4 cellular contexts compared by ENCODE assay signal in the genomic region with DNA sequence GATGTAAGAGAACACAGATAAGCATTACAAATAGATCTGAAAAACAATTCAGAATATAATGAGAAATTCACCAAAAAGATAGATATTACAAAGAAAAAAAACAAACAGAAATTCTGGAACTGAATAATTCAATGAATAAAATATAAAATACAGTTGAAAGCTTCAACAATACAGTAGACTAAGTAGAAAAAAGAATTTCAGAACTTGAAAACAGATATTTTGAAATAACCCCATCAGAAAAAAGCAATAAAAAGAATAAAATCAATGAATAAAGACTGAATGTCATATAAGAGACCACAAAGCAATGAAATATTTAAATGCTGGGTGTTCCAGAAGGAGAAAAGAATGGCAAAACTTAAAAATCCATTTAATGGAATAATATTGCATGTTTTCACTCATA.
A peak's percentile ranks its signal among the peaks of the same experiment; 100 is the strongest.
TF ChIP-seq lines count a peak whose summit lies in the region.

No MANE protein-coding gene starts in this region.

TF ChIP-seq in SK-N-SH treated with all-trans-retinoic acid at 6 μM for 48 hours, 23 proteins besides CTCF, POLR2A, EP300 and RAD21:
- no peak for TF ChIP-seq ZNF565 (CRISPR knock-in tag; conservative IDR thresholded peaks at IDR 0.05; ENCODE audit: low read depth)
- TF ChIP-seq, protein P1, sequence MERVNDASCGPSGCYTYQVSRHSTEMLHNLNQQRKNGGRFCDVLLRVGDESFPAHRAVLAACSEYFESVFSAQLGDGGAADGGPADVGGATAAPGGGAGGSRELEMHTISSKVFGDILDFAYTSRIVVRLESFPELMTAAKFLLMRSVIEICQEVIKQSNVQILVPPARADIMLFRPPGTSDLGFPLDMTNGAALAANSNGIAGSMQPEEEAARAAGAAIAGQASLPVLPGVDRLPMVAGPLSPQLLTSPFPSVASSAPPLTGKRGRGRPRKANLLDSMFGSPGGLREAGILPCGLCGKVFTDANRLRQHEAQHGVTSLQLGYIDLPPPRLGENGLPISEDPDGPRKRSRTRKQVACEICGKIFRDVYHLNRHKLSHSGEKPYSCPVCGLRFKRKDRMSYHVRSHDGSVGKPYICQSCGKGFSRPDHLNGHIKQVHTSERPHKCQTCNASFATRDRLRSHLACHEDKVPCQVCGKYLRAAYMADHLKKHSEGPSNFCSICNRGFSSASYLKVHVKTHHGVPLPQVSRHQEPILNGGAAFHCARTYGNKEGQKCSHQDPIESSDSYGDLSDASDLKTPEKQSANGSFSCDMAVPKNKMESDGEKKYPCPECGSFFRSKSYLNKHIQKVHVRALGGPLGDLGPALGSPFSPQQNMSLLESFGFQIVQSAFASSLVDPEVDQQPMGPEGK (CRISPR knock-in tag; IDR thresholded peaks at IDR 0.05; ENCODE audit: borderline replicate concordance) = no peak
- peak; percentile 86 for TF ChIP-seq ZFP30 (CRISPR knock-in tag; IDR thresholded peaks at IDR 0.05)
TF ChIP-seq in SK-N-SH treated with all-trans-retinoic acid at 6 μM for 48 hours: peak in this region for 1.

TF ChIP-seq in SK-N-SH, 30 proteins besides CTCF, POLR2A, EP300 and RAD21 (continued from another document):
- TF ChIP-seq PBX3 (IDR thresholded peaks at IDR 0.05) (no peak), SMC3 (IDR thresholded peaks at IDR 0.05; ENCODE audit: low read depth, low read length) (no peak), RCOR1 (IDR thresholded peaks at IDR 0.05; ENCODE audit: low read length) (no peak), GABPA (IDR thresholded peaks at IDR 0.05; ENCODE audit: low read depth) (no peak), RFX5 (IDR thresholded peaks at IDR 0.05; ENCODE audit: low read length) (no peak), POLR2AphosphoS5 (IDR thresholded peaks at IDR 0.05; ENCODE audit: low read depth, low read length) (no peak)
- TF ChIP-seq, protein P2, sequence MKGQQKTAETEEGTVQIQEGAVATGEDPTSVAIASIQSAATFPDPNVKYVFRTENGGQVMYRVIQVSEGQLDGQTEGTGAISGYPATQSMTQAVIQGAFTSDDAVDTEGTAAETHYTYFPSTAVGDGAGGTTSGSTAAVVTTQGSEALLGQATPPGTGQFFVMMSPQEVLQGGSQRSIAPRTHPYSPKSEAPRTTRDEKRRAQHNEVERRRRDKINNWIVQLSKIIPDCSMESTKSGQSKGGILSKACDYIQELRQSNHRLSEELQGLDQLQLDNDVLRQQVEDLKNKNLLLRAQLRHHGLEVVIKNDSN (IDR thresholded peaks at IDR 0.05; ENCODE audit: borderline replicate concordance, low read depth) = no peak

TF ChIP-seq in HEK293, 187 proteins besides CTCF, POLR2A, EP300 and RAD21:
- TF ChIP-seq SETDB1 (IDR thresholded peaks at IDR 0.05; ENCODE audit: insufficient read length, low read length) = peak; percentile 86
- TF ChIP-seq ZNF768 (tag by site-specific recombination; IDR thresholded peaks at IDR 0.05) = no peak
- TF ChIP-seq HOXD13 (CRISPR knock-in tag; IDR thresholded peaks at IDR 0.05; ENCODE audit: borderline replicate concordance) = no peak
- TF ChIP-seq, protein P3, sequence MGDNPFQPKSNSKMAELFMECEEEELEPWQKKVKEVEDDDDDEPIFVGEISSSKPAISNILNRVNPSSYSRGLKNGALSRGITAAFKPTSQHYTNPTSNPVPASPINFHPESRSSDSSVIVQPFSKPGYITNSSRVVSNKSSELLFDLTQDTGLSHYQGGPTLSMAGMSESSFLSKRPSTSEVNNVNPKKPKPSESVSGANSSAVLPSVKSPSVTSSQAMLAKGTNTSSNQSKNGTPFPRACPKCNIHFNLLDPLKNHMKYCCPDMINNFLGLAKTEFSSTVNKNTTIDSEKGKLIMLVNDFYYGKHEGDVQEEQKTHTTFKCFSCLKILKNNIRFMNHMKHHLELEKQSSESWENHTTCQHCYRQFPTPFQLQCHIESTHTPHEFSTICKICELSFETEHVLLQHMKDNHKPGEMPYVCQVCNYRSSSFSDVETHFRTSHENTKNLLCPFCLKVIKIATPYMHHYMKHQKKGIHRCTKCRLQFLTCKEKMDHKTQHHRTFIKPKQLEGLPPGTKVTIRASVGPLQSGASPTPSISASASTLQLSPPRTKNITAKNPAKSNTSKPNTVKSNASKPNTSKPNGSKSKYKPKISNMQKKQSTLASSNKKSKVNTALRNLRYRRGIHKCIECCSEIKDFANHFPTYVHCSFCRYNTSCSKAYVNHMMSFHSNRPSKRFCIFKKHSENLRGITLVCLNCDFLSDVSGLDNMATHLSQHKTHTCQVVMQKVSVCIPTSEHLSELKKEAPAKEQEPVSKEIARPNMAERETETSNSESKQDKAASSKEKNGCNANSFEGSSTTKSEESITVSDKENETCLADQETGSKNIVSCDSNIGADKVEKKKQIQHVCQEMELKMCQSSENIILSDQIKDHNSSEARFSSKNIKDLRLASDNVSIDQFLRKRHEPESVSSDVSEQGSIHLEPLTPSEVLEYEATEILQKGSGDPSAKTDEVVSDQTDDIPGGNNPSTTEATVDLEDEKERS (tag by site-specific recombination; IDR thresholded peaks at IDR 0.05) = no peak
- no peak for TF ChIP-seq GLIS2 (tag by site-specific recombination; IDR thresholded peaks at IDR 0.05)
- TF ChIP-seq ZNF76 (tag by site-specific recombination; IDR thresholded peaks at IDR 0.05; ENCODE audit: borderline replicate concordance, low read depth) = no peak
- no peak for TF ChIP-seq ZNF146 (tag by site-specific recombination; IDR thresholded peaks at IDR 0.05)
- TF ChIP-seq ZNF623 (tag by site-specific recombination; IDR thresholded peaks at IDR 0.05) = no peak
TF ChIP-seq in HEK293: peak in this region for 1.

TF ChIP-seq in K562, 482 proteins besides CTCF, POLR2A, EP300 and RAD21 (continued from another document):
- TF ChIP-seq TRIM28 (IDR thresholded peaks at IDR 0.05) = peak; percentile 62; the same call in 1 of the 2 replicates
